21 cellular contexts compared by ENCODE assay signal in the genomic region with DNA sequence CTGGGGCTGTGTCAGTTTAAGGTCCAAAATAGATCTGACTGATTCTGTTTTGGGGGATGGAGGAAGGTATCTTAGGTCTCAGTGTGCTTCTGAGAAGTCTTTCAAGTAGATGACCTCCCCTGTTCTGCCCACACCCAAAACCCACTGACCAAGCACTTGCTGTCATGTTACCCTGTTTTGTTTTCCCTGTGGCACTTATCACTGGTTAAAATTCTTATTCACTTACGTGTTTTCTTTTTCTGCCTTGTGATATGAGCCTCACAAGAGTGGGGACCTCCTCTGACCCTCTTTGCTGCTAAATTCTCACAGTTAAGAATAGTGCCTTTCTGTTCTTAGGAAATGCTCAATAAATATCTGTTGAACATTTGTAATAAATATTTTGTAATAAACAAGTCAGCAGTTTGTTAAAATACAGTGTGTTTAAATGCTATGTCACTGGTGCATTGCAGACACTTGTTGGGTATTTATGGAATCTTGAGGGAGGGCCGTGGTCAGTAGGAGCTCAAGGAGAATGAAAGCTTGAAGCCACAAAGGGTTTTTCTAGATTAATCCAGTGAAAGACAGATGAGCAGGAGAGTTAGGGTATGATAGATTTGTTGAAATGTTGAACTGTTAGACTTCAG. TPM values are rescaled to one million over a fixed set of nuclear protein-coding genes. Genes with fewer than 3 reads are reported as not detected.
DNase-seq lines count a peak whose midpoint lies in the region; ATAC-seq and TF ChIP-seq lines count a peak whose summit lies in the region.
"Had no signal": no experiment of that assay in that cellular context is flagged by ENCODE, and none has a peak within 500 bp of the region (broad histone marks: within the 10 kb centered on the region; RNA-seq: fewer than 3 reads in every experiment).

No MANE protein-coding gene starts in this region.

- peak overlapping the region; percentile 60 to 88 for H3K27ac ChIP-seq in right atrium auricular region
- H3K27ac ChIP-seq: gastroesophageal sphincter, tibial nerve had no signal

- DNase-seq in Right ventricle myocardium inferior (ENCODE audit: missing footprints) = no peak
- no peak for DNase-seq in cardiac septum (ENCODE audit: low spot score)
- peak; percentile 78 for DNase-seq in astrocyte of the hippocampus (ENCODE audit: low read depth, low spot score)
- DNase-seq in right atrium auricular region (ENCODE audit: low spot score) = no peak
- no peak for DNase-seq in cerebellar cortex (ENCODE audit: low spot score)
- DNase-seq in NCI-H1694 treated with DMSO at 0.1 percent for 48 hours (lab: John Stamatoyannopoulos, UW) = no peak
- DNase-seq in erythroblast (lab: John Stamatoyannopoulos, UW) = no peak
- DNase-seq: 8988T; activated CD4-positive, alpha-beta T cell treated with anti-CD3 and anti-CD28 coated beads for 36 hours; activated CD8-positive, alpha-beta memory T cell treated with anti-CD3 and anti-CD28 coated beads, Interleukin-2, amount 50 U/mL, for 4 hours; effector memory CD8-positive, alpha-beta T cell; GDM1; H7; mesendoderm; NCI-H1092 treated with DMSO at 0.1 percent for 48 hours; NCI-H2171 treated with DMSO at 0.1 percent for 48 hours; SHP77; stimulated activated CD4-positive, alpha-beta T cell treated with anti-CD3 and anti-CD28 coated beads, Interleukin-4, amount 100 ng/mL, for 24 hours had no signal

- ATAC-seq in Right ventricle myocardium inferior (peak; percentile 77), HG02938 (IDR thresholded peaks at IDR 0.05; ENCODE audit: unreplicated experiment) (no peak)
- ATAC-seq: activated CD4-positive, alpha-beta T cell treated with anti-CD3 and anti-CD28 coated beads for 36 hours; effector memory CD8-positive, alpha-beta T cell; gastroesophageal sphincter had no signal

- TF ChIP-seq CTCF in right atrium auricular region (IDR thresholded peaks at IDR 0.05) = no peak

- H3K36me3 ChIP-seq in right atrium auricular region = no peaks in the 10 kb centered on the region

- H3K9me3 ChIP-seq in right atrium auricular region = no peaks in the 10 kb centered on the region
- H3K9me3 ChIP-seq: gastroesophageal sphincter, tibial nerve had no signal

- intact Hi-C loops in Right ventricle myocardium inferior (cut with DNase I) (no loop called here), cardiac septum (cut with DNase I) (no loop called here)

- no peaks in the 10 kb centered on the region for H3K27me3 ChIP-seq in right atrium auricular region
- H3K27me3 ChIP-seq: gastroesophageal sphincter, tibial nerve had no signal

- no peak for TF ChIP-seq POLR2A in erythroblast (IDR thresholded peaks at IDR 0.05; ENCODE audit: low read length)

- H3K4me3 ChIP-seq in right atrium auricular region = no peak overlapping the region
- H3K4me3 ChIP-seq: gastroesophageal sphincter, tibial nerve had no signal

- H3K4me1 ChIP-seq in right atrium auricular region = peaks cover 0 to 17% of the 10 kb centered on the region in 2 donors

RNA-seq across cellular contexts. Expression of a gene that starts 20.9 kb away (rescaled TPM):
- total RNA-seq in Right ventricle myocardium inferior = 52.6 TPM
- total RNA-seq in cardiac septum = 65.4 TPM
- 10 to 100 TPM; 53.2 to 59.4 TPM for total RNA-seq in right atrium auricular region
